26 cellular contexts compared by ENCODE assay signal in the genomic region with DNA sequence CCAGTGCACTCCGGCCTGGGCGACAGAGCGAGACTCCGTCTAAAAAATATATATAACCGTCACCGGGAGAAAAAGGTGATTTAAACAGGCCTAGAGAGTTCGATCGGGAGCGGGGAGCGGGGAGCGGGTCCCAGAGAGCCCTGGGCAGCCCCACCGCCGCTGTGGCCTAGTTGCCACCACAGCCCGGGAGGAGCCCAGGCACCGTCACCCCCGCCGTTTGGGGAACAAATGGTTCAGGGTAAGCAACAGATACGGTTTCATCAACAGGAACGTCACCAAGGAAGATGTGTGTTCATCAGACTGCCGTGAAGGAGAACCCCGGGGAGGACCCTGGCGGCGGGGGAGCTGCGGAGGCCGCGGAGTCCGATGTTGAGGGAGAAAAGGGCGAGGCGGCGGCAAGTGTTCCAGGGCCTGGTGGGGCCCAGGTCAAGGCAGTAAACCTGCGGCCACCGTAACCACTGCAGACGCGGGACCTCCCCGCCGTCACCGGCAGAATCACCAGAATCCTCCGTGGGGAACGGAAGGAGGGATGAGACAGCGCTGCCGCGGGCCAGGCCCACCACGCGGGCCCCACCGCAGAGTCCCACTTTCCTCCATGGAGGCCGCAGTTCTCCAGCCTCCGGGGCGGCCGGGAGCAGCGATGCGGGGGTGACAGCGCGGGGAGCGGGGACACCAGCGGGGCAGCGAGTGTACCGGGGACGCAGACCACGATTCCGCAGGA.
"Had no signal": no experiment of that assay in that cellular context is flagged by ENCODE, and none has a peak within 500 bp of the region (broad histone marks: within the 10 kb centered on the region; RNA-seq: fewer than 3 reads in every experiment).

No MANE protein-coding gene starts in this region.

- H3K27ac ChIP-seq: left lung, lower lobe of right lung, pancreas, prostate gland, sigmoid colon, spleen, tibial nerve, upper lobe of left lung, vagina had no signal

- H3K27me3 Mint-ChIP-seq: naive thymus-derived CD8-positive, alpha-beta T cell had no signal

- H3K4me1 ChIP-seq: left lung, lower lobe of right lung, pancreas, prostate gland, sigmoid colon, spleen, tibial nerve, upper lobe of left lung, vagina had no signal

- ATAC-seq: left colon; left lung; naive thymus-derived CD8-positive, alpha-beta T cell; pancreas; right cardiac atrium; stimulated activated effector memory CD8-positive, alpha-beta T cell treated with anti-CD3 and anti-CD28 coated beads, Interleukin-12 subunit alpha, Interleukin-12 subunit beta, amount 100 ng/mL, for 72 hours had no signal

- H3K27ac Mint-ChIP-seq: immature natural killer cell; naive thymus-derived CD8-positive, alpha-beta T cell; nephron had no signal

- DNase-seq: hypothalamus; immature natural killer cell; kidney; left colon; lower lobe of right lung; mammary epithelial cell; mesenchymal stem cell; naive thymus-derived CD8-positive, alpha-beta T cell; nucleus accumbens; retina; sigmoid colon; small intestine; spleen; stimulated activated CD4-positive, alpha-beta T cell treated with anti-CD3 and anti-CD28 coated beads, Interleukin-4, amount 100 ng/mL, for 24 hours; stimulated activated naive CD4-positive, alpha-beta T cell treated with Interleukin-2 at 50 U/mL for 16 hours; substantia nigra had no signal

- H3K4me3 ChIP-seq: left lung, lower lobe of right lung, pancreas, prostate gland, sigmoid colon, spleen, tibial nerve, upper lobe of left lung, vagina had no signal

- H3K4me3 Mint-ChIP-seq: immature natural killer cell; naive thymus-derived CD8-positive, alpha-beta T cell; nephron; neural crest cell; stimulated activated effector memory CD8-positive, alpha-beta T cell treated with anti-CD3 and anti-CD28 coated beads, Interleukin-12 subunit alpha, Interleukin-12 subunit beta, amount 100 ng/mL, for 72 hours had no signal

- H3K9me3 ChIP-seq: left lung, pancreas, prostate gland, sigmoid colon, upper lobe of left lung, vagina had no signal

- H3K4me1 Mint-ChIP-seq: immature natural killer cell, nephron, neural crest cell had no signal

- H3K27me3 ChIP-seq: left lung, pancreas, sigmoid colon, spleen, tibial nerve, upper lobe of left lung, vagina had no signal
